ENCODE assay signal across 1 cellular context in the genomic region with DNA sequence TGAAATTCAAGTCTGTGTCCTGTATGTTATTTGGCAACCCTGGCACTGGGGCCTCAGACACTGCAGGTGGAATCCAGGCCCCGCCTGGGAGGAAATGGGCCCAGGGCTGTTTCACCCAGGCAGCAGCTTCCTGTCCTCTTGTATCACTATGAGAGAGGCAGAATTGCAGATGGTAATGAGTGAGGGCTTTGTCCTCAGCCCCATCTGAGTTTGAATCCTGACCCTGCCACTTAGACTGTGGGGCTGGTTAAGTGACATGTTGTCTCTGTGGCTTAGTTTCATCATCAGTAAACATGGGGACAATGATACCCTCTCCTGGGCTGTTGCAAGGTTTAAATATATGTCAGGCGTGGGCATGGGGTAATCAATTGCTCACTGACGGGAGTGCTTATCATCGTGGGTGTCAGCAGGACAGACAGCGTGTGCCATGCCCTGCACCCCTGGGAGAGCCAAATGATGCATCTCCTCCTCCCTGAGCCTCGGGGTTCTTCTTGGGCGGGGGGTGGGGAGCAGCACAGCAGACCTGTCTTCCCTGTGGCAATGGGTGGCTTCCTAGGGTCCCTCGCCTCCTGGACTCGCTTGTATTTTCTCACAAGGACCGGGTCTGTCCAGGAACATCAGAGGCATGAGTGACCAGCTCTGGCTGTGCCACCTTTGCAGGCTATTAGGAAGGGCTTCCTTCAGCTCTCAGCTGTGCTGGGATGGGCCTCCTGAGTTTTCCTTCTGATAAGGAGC.
TF ChIP-seq lines count a peak whose summit lies in the region.

No MANE protein-coding gene starts in this region.

TF ChIP-seq in HepG2, 621 proteins besides CTCF, POLR2A, EP300 and RAD21 (continued from another document and continues in another):
- TF ChIP-seq, protein P1, sequence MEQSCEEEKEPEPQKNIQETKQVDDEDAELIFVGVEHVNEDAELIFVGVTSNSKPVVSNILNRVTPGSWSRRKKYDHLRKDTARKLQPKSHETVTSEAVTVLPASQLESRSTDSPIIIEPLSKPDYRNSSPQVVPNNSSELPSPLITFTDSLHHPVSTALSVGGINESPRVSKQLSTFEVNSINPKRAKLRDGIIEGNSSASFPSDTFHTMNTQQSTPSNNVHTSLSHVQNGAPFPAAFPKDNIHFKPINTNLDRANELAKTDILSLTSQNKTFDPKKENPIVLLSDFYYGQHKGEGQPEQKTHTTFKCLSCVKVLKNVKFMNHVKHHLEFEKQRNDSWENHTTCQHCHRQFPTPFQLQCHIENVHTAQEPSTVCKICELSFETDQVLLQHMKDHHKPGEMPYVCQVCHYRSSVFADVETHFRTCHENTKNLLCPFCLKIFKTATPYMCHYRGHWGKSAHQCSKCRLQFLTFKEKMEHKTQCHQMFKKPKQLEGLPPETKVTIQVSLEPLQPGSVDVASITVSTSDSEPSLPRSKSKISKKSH (CRISPR knock-in tag; IDR thresholded peaks at IDR 0.05; ENCODE audit: borderline replicate concordance), result 0 out of 2 replicates have a peak, but pooled peaks have one; percentile 23
- TF ChIP-seq MAFF (IDR thresholded peaks at IDR 0.05; ENCODE audit: low read depth, low read length) (no peak), ZNF552 (CRISPR knock-in tag; IDR thresholded peaks at IDR 0.05; ENCODE audit: borderline replicate concordance) (no peak), TBX3 (IDR thresholded peaks at IDR 0.05; ENCODE audit: borderline replicate concordance) (peak; percentile 37; the same call in 1 of the 2 replicates), HNF4A (CRISPR knock-in tag; IDR thresholded peaks at IDR 0.05) (peak; percentile 75), MIER3 (CRISPR knock-in tag; IDR thresholded peaks at IDR 0.05; ENCODE audit: borderline replicate concordance) (peak; percentile 60; the same call in 1 of the 2 replicates), ZNF572 (CRISPR knock-in tag; IDR thresholded peaks at IDR 0.05) (no peak), MEIS1 (CRISPR knock-in tag; IDR thresholded peaks at IDR 0.05; ENCODE audit: borderline replicate concordance) (0 out of 2 replicates have a peak, but pooled peaks have one; percentile 52), ZBTB8A (CRISPR knock-in tag; IDR thresholded peaks at IDR 0.05; ENCODE audit: borderline replicate concordance, low read depth) (no peak), YY1 (IDR thresholded peaks at IDR 0.05; ENCODE audit: insufficient read depth, insufficient replicate concordance, low read depth, low read length) (no peak), ZFAT (CRISPR knock-in tag; conservative IDR thresholded peaks at IDR 0.05) (no peak), ZNF335 (CRISPR knock-in tag; IDR thresholded peaks at IDR 0.05) (no peak), MXD4 (CRISPR knock-in tag; IDR thresholded peaks at IDR 0.05) (peak; percentile 39; the same call in 1 of the 2 replicates), CHCHD3 (CRISPR knock-in tag; IDR thresholded peaks at IDR 0.05) (no peak), NR3C1 (CRISPR knock-in tag; IDR thresholded peaks at IDR 0.05) (no peak), ZNF207 (IDR thresholded peaks at IDR 0.05; ENCODE audit: borderline replicate concordance) (no peak), FIP1L1 (IDR thresholded peaks at IDR 0.05; ENCODE audit: borderline replicate concordance, insufficient read depth, low read depth, low read length) (no peak), KLF16 (CRISPR knock-in tag; IDR thresholded peaks at IDR 0.05) (peak in 1 of 2 experiments; percentile 92; a peak in 2 of 4 replicates), ZZZ3 (CRISPR knock-in tag; IDR thresholded peaks at IDR 0.05; ENCODE audit: borderline replicate concordance) (no peak), RFX3 (CRISPR knock-in tag; IDR thresholded peaks at IDR 0.05) (no peak), ZNF230 (CRISPR knock-in tag; IDR thresholded peaks at IDR 0.05) (no peak), SNAPC2 (CRISPR knock-in tag; IDR thresholded peaks at IDR 0.05) (no peak), ZNF883 (CRISPR knock-in tag; IDR thresholded peaks at IDR 0.05; ENCODE audit: not compliant biosample characterization) (no peak), NR2F2 (IDR thresholded peaks at IDR 0.05; ENCODE audit: borderline replicate concordance, low read depth) (peak; percentile 62; the same call in 1 of the 2 replicates), ZNF451 (CRISPR knock-in tag; IDR thresholded peaks at IDR 0.05) (no peak), ZNF225 (CRISPR knock-in tag; IDR thresholded peaks at IDR 0.05) (0 out of 2 replicates have a peak, but pooled peaks have one; percentile 45), HCFC1 (IDR thresholded peaks at IDR 0.05; ENCODE audit: low read depth, low read length) (no peak), SMARCC2 (IDR thresholded peaks at IDR 0.05) (no peak), ZNF234 (CRISPR knock-in tag; conservative IDR thresholded peaks at IDR 0.05) (no peak), AKAP8 (CRISPR knock-in tag; IDR thresholded peaks at IDR 0.05) (no peak), KAT7 (CRISPR knock-in tag; IDR thresholded peaks at IDR 0.05; ENCODE audit: borderline replicate concordance) (no peak), PPARG (CRISPR knock-in tag; conservative IDR thresholded peaks at IDR 0.05) (no peak; the same call in 1 of the 2 replicates), TCF12 (IDR thresholded peaks at IDR 0.05) (no peak), TCF12 (CRISPR knock-in tag; IDR thresholded peaks at IDR 0.05) (no peak), SMAD3 (CRISPR knock-in tag; IDR thresholded peaks at IDR 0.05) (no peak), NR2F6 (IDR thresholded peaks at IDR 0.05) (peak; percentile 71), NR2F6 (CRISPR knock-in tag; IDR thresholded peaks at IDR 0.05) (peak; percentile 73), WIZ (CRISPR knock-in tag; IDR thresholded peaks at IDR 0.05) (no peak), REXO4 (CRISPR knock-in tag; IDR thresholded peaks at IDR 0.05; ENCODE audit: borderline replicate concordance) (no peak)
- TF ChIP-seq, protein P2, sequence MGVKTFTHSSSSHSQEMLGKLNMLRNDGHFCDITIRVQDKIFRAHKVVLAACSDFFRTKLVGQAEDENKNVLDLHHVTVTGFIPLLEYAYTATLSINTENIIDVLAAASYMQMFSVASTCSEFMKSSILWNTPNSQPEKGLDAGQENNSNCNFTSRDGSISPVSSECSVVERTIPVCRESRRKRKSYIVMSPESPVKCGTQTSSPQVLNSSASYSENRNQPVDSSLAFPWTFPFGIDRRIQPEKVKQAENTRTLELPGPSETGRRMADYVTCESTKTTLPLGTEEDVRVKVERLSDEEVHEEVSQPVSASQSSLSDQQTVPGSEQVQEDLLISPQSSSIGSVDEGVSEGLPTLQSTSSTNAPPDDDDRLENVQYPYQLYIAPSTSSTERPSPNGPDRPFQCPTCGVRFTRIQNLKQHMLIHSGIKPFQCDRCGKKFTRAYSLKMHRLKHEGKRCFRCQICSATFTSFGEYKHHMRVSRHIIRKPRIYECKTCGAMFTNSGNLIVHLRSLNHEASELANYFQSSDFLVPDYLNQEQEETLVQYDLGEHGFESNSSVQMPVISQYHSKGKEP (CRISPR knock-in tag; IDR thresholded peaks at IDR 0.05), result no peak
- TF ChIP-seq, protein P3, sequence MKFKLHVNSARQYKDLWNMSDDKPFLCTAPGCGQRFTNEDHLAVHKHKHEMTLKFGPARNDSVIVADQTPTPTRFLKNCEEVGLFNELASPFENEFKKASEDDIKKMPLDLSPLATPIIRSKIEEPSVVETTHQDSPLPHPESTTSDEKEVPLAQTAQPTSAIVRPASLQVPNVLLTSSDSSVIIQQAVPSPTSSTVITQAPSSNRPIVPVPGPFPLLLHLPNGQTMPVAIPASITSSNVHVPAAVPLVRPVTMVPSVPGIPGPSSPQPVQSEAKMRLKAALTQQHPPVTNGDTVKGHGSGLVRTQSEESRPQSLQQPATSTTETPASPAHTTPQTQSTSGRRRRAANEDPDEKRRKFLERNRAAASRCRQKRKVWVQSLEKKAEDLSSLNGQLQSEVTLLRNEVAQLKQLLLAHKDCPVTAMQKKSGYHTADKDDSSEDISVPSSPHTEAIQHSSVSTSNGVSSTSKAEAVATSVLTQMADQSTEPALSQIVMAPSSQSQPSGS (CRISPR knock-in tag; IDR thresholded peaks at IDR 0.05), result peak; percentile 79
- TF ChIP-seq, protein P4, sequence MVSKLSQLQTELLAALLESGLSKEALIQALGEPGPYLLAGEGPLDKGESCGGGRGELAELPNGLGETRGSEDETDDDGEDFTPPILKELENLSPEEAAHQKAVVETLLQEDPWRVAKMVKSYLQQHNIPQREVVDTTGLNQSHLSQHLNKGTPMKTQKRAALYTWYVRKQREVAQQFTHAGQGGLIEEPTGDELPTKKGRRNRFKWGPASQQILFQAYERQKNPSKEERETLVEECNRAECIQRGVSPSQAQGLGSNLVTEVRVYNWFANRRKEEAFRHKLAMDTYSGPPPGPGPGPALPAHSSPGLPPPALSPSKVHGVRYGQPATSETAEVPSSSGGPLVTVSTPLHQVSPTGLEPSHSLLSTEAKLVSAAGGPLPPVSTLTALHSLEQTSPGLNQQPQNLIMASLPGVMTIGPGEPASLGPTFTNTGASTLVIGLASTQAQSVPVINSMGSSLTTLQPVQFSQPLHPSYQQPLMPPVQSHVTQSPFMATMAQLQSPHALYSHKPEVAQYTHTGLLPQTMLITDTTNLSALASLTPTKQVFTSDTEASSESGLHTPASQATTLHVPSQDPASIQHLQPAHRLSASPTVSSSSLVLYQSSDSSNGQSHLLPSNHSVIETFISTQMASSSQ (IDR thresholded peaks at IDR 0.05; ENCODE audit: low read depth), result 0 out of 2 replicates have a peak, but pooled peaks have one; percentile 36
- TF ChIP-seq, protein P4 (CRISPR knock-in tag; IDR thresholded peaks at IDR 0.05; ENCODE audit: borderline replicate concordance), result peak; percentile 83; the same call in 1 of the 2 replicates
- TF ChIP-seq, protein P5, sequence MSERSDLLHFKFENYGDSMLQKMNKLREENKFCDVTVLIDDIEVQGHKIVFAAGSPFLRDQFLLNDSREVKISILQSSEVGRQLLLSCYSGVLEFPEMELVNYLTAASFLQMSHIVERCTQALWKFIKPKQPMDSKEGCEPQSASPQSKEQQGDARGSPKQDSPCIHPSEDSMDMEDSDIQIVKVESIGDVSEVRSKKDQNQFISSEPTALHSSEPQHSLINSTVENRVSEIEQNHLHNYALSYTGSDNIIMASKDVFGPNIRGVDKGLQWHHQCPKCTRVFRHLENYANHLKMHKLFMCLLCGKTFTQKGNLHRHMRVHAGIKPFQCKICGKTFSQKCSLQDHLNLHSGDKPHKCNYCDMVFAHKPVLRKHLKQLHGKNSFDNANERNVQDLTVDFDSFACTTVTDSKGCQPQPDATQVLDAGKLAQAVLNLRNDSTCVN (CRISPR knock-in tag; IDR thresholded peaks at IDR 0.05; ENCODE audit: borderline replicate concordance), result no peak
- TF ChIP-seq, protein P6, sequence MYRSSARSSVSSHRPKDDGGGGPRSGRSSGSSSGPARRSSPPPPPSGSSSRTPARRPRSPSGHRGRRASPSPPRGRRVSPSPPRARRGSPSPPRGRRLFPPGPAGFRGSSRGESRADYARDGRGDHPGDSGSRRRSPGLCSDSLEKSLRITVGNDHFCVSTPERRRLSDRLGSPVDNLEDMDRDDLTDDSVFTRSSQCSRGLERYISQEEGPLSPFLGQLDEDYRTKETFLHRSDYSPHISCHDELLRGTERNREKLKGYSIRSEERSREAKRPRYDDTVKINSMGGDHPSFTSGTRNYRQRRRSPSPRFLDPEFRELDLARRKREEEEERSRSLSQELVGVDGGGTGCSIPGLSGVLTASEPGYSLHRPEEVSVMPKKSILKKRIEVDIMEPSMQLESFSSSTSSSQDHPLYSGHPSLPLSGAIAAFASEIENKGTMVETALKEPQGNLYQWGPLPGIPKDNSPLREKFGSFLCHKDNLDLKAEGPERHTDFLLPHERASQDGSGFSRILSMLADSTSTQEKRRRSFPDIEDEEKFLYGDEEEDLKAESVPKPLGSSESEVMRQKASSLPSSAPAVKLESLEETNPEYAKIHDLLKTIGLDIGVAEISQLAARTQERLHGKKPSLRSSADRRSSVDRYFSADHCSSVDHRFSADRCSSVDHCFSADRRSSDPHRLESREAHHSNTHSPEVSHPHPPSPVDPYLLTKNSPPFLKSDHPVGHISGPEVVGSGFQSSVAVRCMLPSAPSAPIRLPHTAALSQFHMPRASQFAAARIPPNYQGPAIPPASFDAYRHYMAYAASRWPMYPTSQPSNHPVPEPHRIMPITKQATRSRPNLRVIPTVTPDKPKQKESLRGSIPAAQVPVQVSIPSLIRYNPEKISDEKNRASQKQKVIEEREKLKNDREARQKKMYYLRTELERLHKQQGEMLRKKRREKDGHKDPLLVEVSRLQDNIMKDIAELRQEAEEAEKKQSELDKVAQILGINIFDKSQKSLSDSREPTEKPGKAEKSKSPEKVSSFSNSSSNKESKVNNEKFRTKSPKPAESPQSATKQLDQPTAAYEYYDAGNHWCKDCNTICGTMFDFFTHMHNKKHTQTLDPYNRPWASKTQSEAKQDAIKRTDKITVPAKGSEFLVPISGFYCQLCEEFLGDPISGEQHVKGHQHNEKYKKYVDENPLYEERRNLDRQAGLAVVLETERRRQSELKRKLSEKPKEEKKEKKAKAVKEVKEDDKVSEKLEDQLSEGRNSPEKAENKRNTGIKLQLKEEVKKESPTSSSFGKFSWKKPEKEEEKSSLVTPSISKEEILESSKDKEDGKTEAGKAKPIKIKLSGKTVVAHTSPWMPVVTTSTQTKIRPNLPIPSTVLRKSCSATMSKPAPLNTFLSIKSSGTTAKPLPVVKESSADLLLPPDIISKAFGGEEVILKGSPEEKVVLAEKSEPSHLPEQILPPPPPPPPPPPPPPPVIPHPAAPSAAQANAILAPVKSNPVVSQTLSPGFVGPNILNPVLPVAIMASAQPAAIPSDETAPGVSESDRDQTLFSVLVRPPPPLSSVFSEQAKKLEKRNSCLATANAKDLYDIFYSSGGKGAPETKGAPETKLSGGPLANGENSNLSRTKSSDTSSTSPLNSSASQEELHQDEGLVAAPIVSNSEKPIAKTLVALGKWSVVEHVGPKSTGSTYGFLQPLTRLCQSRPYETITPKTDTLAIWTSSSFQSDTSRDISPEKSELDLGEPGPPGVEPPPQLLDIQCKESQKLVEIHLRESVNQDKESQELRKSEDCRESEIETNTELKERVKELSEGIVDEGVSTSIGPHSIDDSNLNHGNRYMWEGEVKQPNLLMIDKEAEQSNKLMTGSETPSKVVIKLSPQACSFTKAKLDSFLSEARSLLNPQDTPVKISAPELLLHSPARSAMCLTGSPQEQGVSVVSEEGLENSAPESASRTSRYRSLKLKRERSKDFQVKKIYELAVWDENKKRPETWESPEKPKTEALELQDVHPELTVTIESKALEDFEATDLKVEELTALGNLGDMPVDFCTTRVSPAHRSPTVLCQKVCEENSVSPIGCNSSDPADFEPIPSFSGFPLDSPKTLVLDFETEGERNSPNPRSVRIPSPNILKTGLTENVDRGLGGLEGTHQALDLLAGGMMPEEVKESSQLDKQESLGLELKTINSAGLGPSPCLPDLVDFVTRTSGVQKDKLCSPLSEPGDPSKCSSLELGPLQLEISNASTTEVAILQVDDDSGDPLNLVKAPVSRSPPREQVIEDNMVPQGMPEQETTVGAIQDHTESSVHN (CRISPR knock-in tag; IDR thresholded peaks at IDR 0.05), result no peak
